In the genomic region with DNA sequence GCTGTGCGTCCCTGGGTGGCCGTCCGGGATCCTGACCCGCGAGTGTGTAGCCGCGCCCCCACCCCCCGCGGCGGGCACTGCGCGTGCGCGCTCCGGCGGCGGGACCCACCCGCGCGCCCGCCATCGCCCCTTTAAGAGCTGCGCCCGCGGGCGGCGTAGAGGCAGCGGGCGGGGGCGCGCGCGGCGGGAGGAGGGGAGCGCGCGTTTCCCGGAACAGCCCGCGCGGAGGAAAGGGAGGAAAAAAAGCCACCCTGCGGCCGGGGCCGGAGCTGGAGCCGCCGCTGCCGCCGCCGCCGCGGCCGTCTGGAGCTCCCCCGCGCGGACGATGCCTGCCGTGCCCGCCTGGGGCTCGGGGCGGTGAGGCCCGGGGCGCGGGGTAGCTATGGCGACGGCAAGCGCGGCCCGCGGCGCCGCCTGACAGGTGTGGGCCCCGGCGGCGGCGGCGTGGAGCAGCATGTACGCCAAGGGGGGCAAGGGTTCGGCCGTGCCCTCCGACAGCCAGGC, we compare ENCODE assay signal across 1 cellular context.
TF ChIP-seq lines count a peak whose summit lies in the region.

A gene (plus strand): TSS at position 204 of the 504 bp plus-strand sequence. CDS start 251 bp downstream, at position 455.

TF ChIP-seq in K562, 482 proteins besides CTCF, POLR2A, EP300 and RAD21 (continued from another document):
- TF ChIP-seq, protein P1, sequence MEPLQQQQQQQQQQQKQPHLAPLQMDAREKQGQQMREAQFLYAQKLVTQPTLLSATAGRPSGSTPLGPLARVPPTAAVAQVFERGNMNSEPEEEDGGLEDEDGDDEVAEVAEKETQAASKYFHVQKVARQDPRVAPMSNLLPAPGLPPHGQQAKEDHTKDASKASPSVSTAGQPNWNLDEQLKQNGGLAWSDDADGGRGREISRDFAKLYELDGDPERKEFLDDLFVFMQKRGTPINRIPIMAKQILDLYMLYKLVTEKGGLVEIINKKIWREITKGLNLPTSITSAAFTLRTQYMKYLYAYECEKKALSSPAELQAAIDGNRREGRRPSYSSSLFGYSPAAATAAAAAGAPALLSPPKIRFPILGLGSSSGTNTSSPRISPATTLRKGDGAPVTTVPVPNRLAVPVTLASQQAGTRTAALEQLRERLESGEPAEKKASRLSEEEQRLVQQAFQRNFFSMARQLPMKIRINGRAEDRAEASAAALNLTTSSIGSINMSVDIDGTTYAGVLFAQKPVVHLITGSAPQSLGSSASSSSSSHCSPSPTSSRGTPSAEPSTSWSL (CRISPR knock-in tag; IDR thresholded peaks at IDR 0.05; ENCODE audit: borderline replicate concordance) = no peak
- no peak for TF ChIP-seq POLR2B (IDR thresholded peaks at IDR 0.05; ENCODE audit: low read depth, partially characterized antibody)
- TF ChIP-seq, protein P2, sequence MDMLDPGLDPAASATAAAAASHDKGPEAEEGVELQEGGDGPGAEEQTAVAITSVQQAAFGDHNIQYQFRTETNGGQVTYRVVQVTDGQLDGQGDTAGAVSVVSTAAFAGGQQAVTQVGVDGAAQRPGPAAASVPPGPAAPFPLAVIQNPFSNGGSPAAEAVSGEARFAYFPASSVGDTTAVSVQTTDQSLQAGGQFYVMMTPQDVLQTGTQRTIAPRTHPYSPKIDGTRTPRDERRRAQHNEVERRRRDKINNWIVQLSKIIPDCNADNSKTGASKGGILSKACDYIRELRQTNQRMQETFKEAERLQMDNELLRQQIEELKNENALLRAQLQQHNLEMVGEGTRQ (CRISPR knock-in tag; IDR thresholded peaks at IDR 0.05) = no peak
- TF ChIP-seq DACH1 (IDR thresholded peaks at IDR 0.05; ENCODE audit: partially characterized antibody) = no peak
- TF ChIP-seq RBM14 (IDR thresholded peaks at IDR 0.05; ENCODE audit: borderline replicate concordance, insufficient read depth, low read depth, low read length) = no peak
- no peak for TF ChIP-seq MCM7 (IDR thresholded peaks at IDR 0.05)
- no peak for TF ChIP-seq PHTF2 (CRISPR knock-in tag; IDR thresholded peaks at IDR 0.05)
- no peak for TF ChIP-seq PHF20 (IDR thresholded peaks at IDR 0.05; ENCODE audit: partially characterized antibody)
- no peak for TF ChIP-seq RBM22 (IDR thresholded peaks at IDR 0.05; ENCODE audit: low read depth, low read length, poor library complexity, severe bottlenecking)
- TF ChIP-seq, protein P3, sequence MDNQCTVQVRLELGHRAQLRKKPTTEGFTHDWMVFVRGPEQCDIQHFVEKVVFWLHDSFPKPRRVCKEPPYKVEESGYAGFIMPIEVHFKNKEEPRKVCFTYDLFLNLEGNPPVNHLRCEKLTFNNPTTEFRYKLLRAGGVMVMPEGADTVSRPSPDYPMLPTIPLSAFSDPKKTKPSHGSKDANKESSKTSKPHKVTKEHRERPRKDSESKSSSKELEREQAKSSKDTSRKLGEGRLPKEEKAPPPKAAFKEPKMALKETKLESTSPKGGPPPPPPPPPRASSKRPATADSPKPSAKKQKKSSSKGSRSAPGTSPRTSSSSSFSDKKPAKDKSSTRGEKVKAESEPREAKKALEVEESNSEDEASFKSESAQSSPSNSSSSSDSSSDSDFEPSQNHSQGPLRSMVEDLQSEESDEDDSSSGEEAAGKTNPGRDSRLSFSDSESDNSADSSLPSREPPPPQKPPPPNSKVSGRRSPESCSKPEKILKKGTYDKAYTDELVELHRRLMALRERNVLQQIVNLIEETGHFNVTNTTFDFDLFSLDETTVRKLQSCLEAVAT (IDR thresholded peaks at IDR 0.05) = no peak
